20 cellular contexts compared by ENCODE assay signal in the genomic region with DNA sequence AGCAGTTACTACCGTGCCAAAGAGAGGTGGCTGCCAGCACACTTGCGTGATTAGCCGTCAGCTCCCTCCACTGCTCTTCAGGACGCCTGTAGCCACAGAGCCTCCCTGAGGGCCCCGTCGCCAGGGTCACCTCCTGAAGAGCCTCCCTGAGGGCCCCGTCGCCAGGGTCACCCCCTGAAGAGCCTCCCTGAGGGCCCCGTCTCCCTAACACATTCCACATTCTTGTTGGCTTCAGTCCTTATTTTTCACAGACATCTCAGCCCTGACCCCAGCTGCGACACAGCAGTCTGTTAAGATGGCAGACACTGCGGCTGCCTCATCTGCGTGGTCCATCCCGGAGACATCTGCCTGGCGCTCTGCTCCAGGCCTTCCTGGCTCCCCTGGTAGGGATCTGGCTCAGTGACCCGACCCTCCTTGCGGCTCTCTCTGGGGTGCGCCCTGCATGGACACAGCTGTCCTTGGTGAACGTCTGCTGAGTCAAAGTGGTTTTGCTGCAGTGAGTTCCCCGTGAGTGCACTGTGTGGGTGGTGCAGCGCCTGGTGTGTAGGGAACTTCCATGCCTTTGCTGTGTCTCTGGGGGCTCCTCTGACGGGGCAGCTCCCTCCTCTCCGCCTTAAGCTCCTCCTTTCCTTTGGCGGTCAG. TPM values are rescaled to one million over a fixed set of nuclear protein-coding genes. Genes with fewer than 3 reads are reported as not detected.
DNase-seq lines count a peak whose midpoint lies in the region; ATAC-seq lines count a peak whose summit lies in the region.
"Had no signal": no experiment of that assay in that cellular context is flagged by ENCODE, and none has a peak within 500 bp of the region (broad histone marks: within the 10 kb centered on the region; RNA-seq: fewer than 3 reads in every experiment).

No MANE protein-coding gene starts in this region.

- H3K9me3 Mint-ChIP-seq in activated naive CD4-positive, alpha-beta T cell treated with anti-CD3 and anti-CD28 coated beads, Interleukin-2, amount 10 ng/mL, durations not matched to agents 7 days and 5 days: no peaks in the 10 kb centered on the region
- H3K9me3 Mint-ChIP-seq in activated naive CD4-positive, alpha-beta T cell treated with anti-CD3 and anti-CD28 coated beads, Interleukin-2, amount 50 U/mL, for 72 hours: no peaks in the 10 kb centered on the region
- peaks cover 3% of the 10 kb centered on the region for H3K9me3 Mint-ChIP-seq in stimulated activated memory B cell treated with anti-CD40 and anti-IgM and Interleukin-4, amounts not matched to agents 10 μg/mL and 1 μg/mL and 100 μg/mL, for 72 hours
- H3K9me3 Mint-ChIP-seq: activated naive CD4-positive, alpha-beta T cell treated with anti-CD3 and anti-CD28 coated beads, Interleukin-2, amount 50 U/mL, for 24 hours; CD4-positive, alpha-beta T cell; effector memory CD8-positive, alpha-beta T cell; H9 had no signal

- peak overlapping the region; percentile 49 for H3K27ac Mint-ChIP-seq in activated naive CD4-positive, alpha-beta T cell treated with anti-CD3 and anti-CD28 coated beads, Interleukin-2, amount 10 ng/mL, durations not matched to agents 7 days and 5 days
- H3K27ac Mint-ChIP-seq in activated naive CD4-positive, alpha-beta T cell treated with anti-CD3 and anti-CD28 coated beads, Interleukin-2, amount 50 U/mL, for 72 hours: peak overlapping the region in 1 of 2 donors; percentile 40
- peak overlapping the region; percentile 82 for H3K27ac Mint-ChIP-seq in stimulated activated memory B cell treated with anti-CD40 and anti-IgM and Interleukin-4, amounts not matched to agents 10 μg/mL and 1 μg/mL and 100 μg/mL, for 72 hours
- H3K27ac Mint-ChIP-seq: activated CD4-positive, alpha-beta T cell treated with anti-CD3 and anti-CD28 coated beads for 36 hours; activated naive CD4-positive, alpha-beta T cell treated with anti-CD3 and anti-CD28 coated beads, Interleukin-2, amount 50 U/mL, for 24 hours; CD4-positive, alpha-beta T cell; H9 had no signal

- H3K4me3 Mint-ChIP-seq in activated naive CD4-positive, alpha-beta T cell treated with anti-CD3 and anti-CD28 coated beads, Interleukin-2, amount 10 ng/mL, durations not matched to agents 7 days and 5 days: no peak overlapping the region
- peak overlapping the region; percentile 30 for H3K4me3 Mint-ChIP-seq in stimulated activated memory B cell treated with anti-CD40 and anti-IgM and Interleukin-4, amounts not matched to agents 10 μg/mL and 1 μg/mL and 100 μg/mL, for 72 hours
- H3K4me3 Mint-ChIP-seq: activated CD4-positive, alpha-beta T cell treated with anti-CD3 and anti-CD28 coated beads for 36 hours; activated naive CD4-positive, alpha-beta T cell treated with anti-CD3 and anti-CD28 coated beads, Interleukin-2, amount 50 U/mL, for 24 hours; CD4-positive, alpha-beta T cell; effector memory CD8-positive, alpha-beta T cell; H9 had no signal

- H3K27me3 Mint-ChIP-seq in activated naive CD4-positive, alpha-beta T cell treated with anti-CD3 and anti-CD28 coated beads, Interleukin-2, amount 10 ng/mL, durations not matched to agents 7 days and 5 days: no peaks in the 10 kb centered on the region
- H3K27me3 Mint-ChIP-seq in stimulated activated memory B cell treated with anti-CD40 and anti-IgM and Interleukin-4, amounts not matched to agents 10 μg/mL and 1 μg/mL and 100 μg/mL, for 72 hours: no peaks in the 10 kb centered on the region
- H3K27me3 Mint-ChIP-seq: activated CD4-positive, alpha-beta T cell treated with anti-CD3 and anti-CD28 coated beads for 36 hours; activated naive CD4-positive, alpha-beta T cell treated with anti-CD3 and anti-CD28 coated beads, Interleukin-2, amount 50 U/mL, for 24 hours; CD4-positive, alpha-beta T cell; effector memory CD8-positive, alpha-beta T cell had no signal

- DNase-seq in activated naive CD4-positive, alpha-beta T cell treated with anti-CD3 and anti-CD28 coated beads, Interleukin-2, amount 10 ng/mL, durations not matched to agents 7 days and 5 days: peak; percentile 15
- no peak for DNase-seq in activated naive CD4-positive, alpha-beta T cell treated with anti-CD3 and anti-CD28 coated beads, Interleukin-2, amount 50 U/mL, for 72 hours (ENCODE audit: low spot score in 2 of 2)
- DNase-seq in NCI-H2227 (lab: John Stamatoyannopoulos, UW; ENCODE audit: unreplicated experiment) (no peak), medulla oblongata (ENCODE audit: extremely low spot score) (no peak)
- DNase-seq: activated CD4-positive, alpha-beta T cell treated with anti-CD3 and anti-CD28 coated beads for 36 hours; activated CD8-positive, alpha-beta memory T cell treated with anti-CD3 and anti-CD28 coated beads, Interleukin-2, amount 50 U/mL, for 48 hours; CD4-positive, alpha-beta T cell; DND-41; effector memory CD8-positive, alpha-beta T cell; H9; NCI-H146; NCI-H510A treated with DMSO at 0.1 percent for 48 hours; small intestine had no signal

- H3K4me1 Mint-ChIP-seq in activated naive CD4-positive, alpha-beta T cell treated with anti-CD3 and anti-CD28 coated beads, Interleukin-2, amount 10 ng/mL, durations not matched to agents 7 days and 5 days: peaks cover 39% of the 10 kb centered on the region
- H3K4me1 Mint-ChIP-seq in stimulated activated memory B cell treated with anti-CD40 and anti-IgM and Interleukin-4, amounts not matched to agents 10 μg/mL and 1 μg/mL and 100 μg/mL, for 72 hours: peaks cover 45% of the 10 kb centered on the region
- H3K4me1 Mint-ChIP-seq: H9 had no signal

- ATAC-seq in activated naive CD4-positive, alpha-beta T cell treated with anti-CD3 and anti-CD28 coated beads, Interleukin-2, amount 50 U/mL, for 72 hours: no peak
- ATAC-seq in HG02759 (IDR thresholded peaks at IDR 0.05; ENCODE audit: unreplicated experiment): peak; percentile 49
- ATAC-seq in esophagus mucosa: peak; percentile 5
- peak; percentile 93 for ATAC-seq in stimulated activated memory B cell treated with anti-CD40 and anti-IgM and Interleukin-4, amounts not matched to agents 10 μg/mL and 1 μg/mL and 100 μg/mL, for 72 hours
- ATAC-seq in GM21360 (IDR thresholded peaks at IDR 0.05; ENCODE audit: unreplicated experiment): no peak
- ATAC-seq: A549; activated CD4-positive, alpha-beta T cell treated with anti-CD3 and anti-CD28 coated beads for 36 hours; effector memory CD8-positive, alpha-beta T cell; left colon had no signal

- CTCF ChIA-PET in activated naive CD4-positive, alpha-beta T cell treated with anti-CD3 and anti-CD28 coated beads, Interleukin-2, amount 10 ng/mL, durations not matched to agents 7 days and 5 days (lab: Charles Lee): no interaction called here

- peaks cover 69% of the 10 kb centered on the region for H3K36me3 Mint-ChIP-seq in activated naive CD4-positive, alpha-beta T cell treated with anti-CD3 and anti-CD28 coated beads, Interleukin-2, amount 10 ng/mL, durations not matched to agents 7 days and 5 days
- H3K36me3 Mint-ChIP-seq in activated naive CD4-positive, alpha-beta T cell treated with anti-CD3 and anti-CD28 coated beads, Interleukin-2, amount 50 U/mL, for 72 hours: peaks cover 31 to 44% of the 10 kb centered on the region in 2 donors
- H3K36me3 Mint-ChIP-seq in stimulated activated memory B cell treated with anti-CD40 and anti-IgM and Interleukin-4, amounts not matched to agents 10 μg/mL and 1 μg/mL and 100 μg/mL, for 72 hours: peaks cover 84% of the 10 kb centered on the region

RNA-seq across cellular contexts. Expression of a gene that starts 11.4 kb away (rescaled TPM):
- 10 to 100 TPM; 33.1 to 59.9 TPM for total RNA-seq in activated naive CD4-positive, alpha-beta T cell treated with anti-CD3 and anti-CD28 coated beads, Interleukin-2, amount 50 U/mL, for 72 hours
- total RNA-seq in esophagus mucosa: 14.1 TPM

Comparison
In these comparisons a context has a peak if more than half of its experiments do, and no peak if none do; other contexts are left out.
1. ATAC-seq: peak in HG02759 (single experiment), esophagus mucosa (single experiment) and stimulated activated memory B cell treated with anti-CD40 and anti-IgM and Interleukin-4, amounts not matched to agents 10 μg/mL and 1 μg/mL and 100 μg/mL, for 72 hours (single experiment); none in activated naive CD4-positive, alpha-beta T cell treated with anti-CD3 and anti-CD28 coated beads, Interleukin-2, amount 50 U/mL, for 72 hours (0 of 2) and GM21360 (single experiment).